Comparison of ENCODE assay signal across 19 cellular contexts in the genomic region with DNA sequence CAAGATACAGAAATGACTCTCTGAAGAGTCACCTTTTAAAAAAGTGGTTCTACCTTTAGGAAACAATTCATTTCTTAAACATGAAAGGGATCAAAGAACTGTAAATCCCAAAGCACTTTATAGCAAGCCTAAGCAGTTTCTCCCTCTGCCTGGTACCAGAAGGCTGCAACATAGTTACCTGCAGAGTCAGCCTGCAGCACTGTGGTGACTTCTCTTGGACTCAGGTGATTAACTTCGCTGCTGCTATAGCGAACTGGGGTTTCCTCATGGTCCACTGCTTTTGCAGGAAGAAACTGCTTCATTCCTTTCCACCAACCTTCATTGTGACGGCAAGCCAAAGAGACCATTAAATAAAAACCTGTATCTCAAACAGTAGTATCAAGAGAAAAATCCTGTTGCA. TPM values are rescaled to one million over a fixed set of nuclear protein-coding genes. Genes with fewer than 3 reads are reported as not detected.
"Had no signal": no experiment of that assay in that cellular context is flagged by ENCODE, and none has a peak within 500 bp of the region (broad histone marks: within the 10 kb centered on the region; RNA-seq: fewer than 3 reads in every experiment).

No MANE protein-coding gene starts in this region.

- H3K27me3 ChIP-seq: ascending aorta, tibial artery had no signal

- H3K9me3 Mint-ChIP-seq: activated naive CD4-positive, alpha-beta T cell treated with anti-CD3 and anti-CD28 coated beads, Interleukin-2, amount 50 U/mL, for 24 hours; activated T-helper 1 cell treated with anti-CD3 and anti-CD28 coated beads, Interleukin-12 subunit alpha, Interleukin-12 subunit beta, Interleukin-2, Interleukin-4 antibody, amounts not matched to agents 30 ng/mL and 10 ng/mL and 1 ng/mL, durations not matched to agents 14 hours and 24 hours and 36 hours; natural killer cell had no signal

- H3K27ac Mint-ChIP-seq: activated CD8-positive, alpha-beta T cell treated with anti-CD3 and anti-CD28 coated beads, Interleukin-2, amount 10 ng/mL, durations not matched to agents 7 days and 5 days; activated naive CD4-positive, alpha-beta T cell treated with anti-CD3 and anti-CD28 coated beads, Interleukin-2, amount 50 U/mL, for 24 hours; activated T-helper 1 cell treated with anti-CD3 and anti-CD28 coated beads, Interleukin-12 subunit alpha, Interleukin-12 subunit beta, Interleukin-2, Interleukin-4 antibody, amounts not matched to agents 30 ng/mL and 10 ng/mL and 1 ng/mL, durations not matched to agents 14 hours and 24 hours and 36 hours; endodermal cell; natural killer cell; progenitor cell of endocrine pancreas had no signal

- H3K27me3 Mint-ChIP-seq: activated naive CD4-positive, alpha-beta T cell treated with anti-CD3 and anti-CD28 coated beads, Interleukin-2, amount 50 U/mL, for 24 hours; progenitor cell of endocrine pancreas had no signal

- H3K36me3 Mint-ChIP-seq: natural killer cell had no signal

- H3K4me3 ChIP-seq: ascending aorta, left ventricle myocardium inferior, tibial artery had no signal

- ATAC-seq: activated CD8-positive, alpha-beta T cell treated with anti-CD3 and anti-CD28 coated beads, Interleukin-2, amount 10 ng/mL, durations not matched to agents 7 days and 5 days; natural killer cell had no signal

- H3K9me3 ChIP-seq: ascending aorta, left ventricle myocardium inferior, tibial artery had no signal

- DNase-seq: activated CD4-positive, alpha-beta T cell treated with anti-CD3 and anti-CD28 coated beads, Interleukin-2, amount 50 U/mL, for 1 hour; activated CD4-positive, CD25-positive, alpha-beta regulatory T cell treated with anti-CD3 and anti-CD28 coated beads, Interleukin-2, amount 50 U/mL, for 72 hours; activated CD8-positive, alpha-beta T cell treated with anti-CD3 and anti-CD28 coated beads, Interleukin-2, amount 10 ng/mL, durations not matched to agents 7 days and 5 days; activated gamma-delta T cell; cortex of kidney; endodermal cell; foreskin fibroblast; left ventricle myocardium inferior; midbrain; natural killer cell; stimulated activated CD4-positive, alpha-beta T cell treated with anti-CD3 and anti-CD28 coated beads, Interleukin-4, amount 100 ng/mL, for 24 hours; stimulated activated naive CD4-positive, alpha-beta T cell treated with Interleukin-2 at 50 U/mL for 16 hours; T-helper 1 cell; tibial artery; WERI-Rb-1 had no signal

- H3K4me1 Mint-ChIP-seq: activated naive CD4-positive, alpha-beta T cell treated with anti-CD3 and anti-CD28 coated beads, Interleukin-2, amount 50 U/mL, for 24 hours; endodermal cell; natural killer cell had no signal

- H3K4me1 ChIP-seq: ascending aorta, left ventricle myocardium inferior, tibial artery had no signal

- H3K4me3 Mint-ChIP-seq: activated CD8-positive, alpha-beta T cell treated with anti-CD3 and anti-CD28 coated beads, Interleukin-2, amount 10 ng/mL, durations not matched to agents 7 days and 5 days; activated naive CD4-positive, alpha-beta T cell treated with anti-CD3 and anti-CD28 coated beads, Interleukin-2, amount 50 U/mL, for 24 hours; activated T-helper 1 cell treated with anti-CD3 and anti-CD28 coated beads, Interleukin-12 subunit alpha, Interleukin-12 subunit beta, Interleukin-2, Interleukin-4 antibody, amounts not matched to agents 30 ng/mL and 10 ng/mL and 1 ng/mL, durations not matched to agents 14 hours and 24 hours and 36 hours; endodermal cell; natural killer cell had no signal

- H3K27ac ChIP-seq: ascending aorta, left ventricle myocardium inferior, tibial artery, WERI-Rb-1 had no signal

RNA-seq across cellular contexts. Expression of a gene that starts 37.3 kb away (rescaled TPM):
- total RNA-seq: activated CD8-positive, alpha-beta T cell treated with anti-CD3 and anti-CD28 coated beads, Interleukin-2, amount 10 ng/mL, durations not matched to agents 7 days and 5 days had no signal
